In the genomic region with DNA sequence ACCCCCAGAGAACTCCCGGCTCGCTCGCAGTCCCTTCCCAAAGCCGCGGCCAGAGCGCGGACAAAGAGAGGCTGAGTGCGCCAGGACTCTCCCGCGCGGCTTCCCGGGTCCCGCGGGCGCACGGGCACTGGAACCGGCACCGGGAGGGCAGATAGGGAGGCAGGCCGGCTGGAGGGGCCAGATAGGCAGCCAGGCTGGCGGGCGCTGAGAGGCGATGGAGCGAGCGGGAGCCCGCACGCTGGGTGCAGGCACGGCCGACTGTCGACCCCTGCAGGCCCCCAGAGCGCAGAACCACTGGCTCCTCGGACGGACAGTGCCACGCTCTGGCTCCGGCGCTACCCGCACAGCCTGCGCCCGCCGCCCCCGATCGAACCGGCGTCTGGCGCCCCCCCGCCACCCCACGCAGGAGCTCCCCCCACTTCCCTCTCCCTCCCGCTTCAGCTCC, we compare ENCODE assay signal across 8 cellular contexts. TPM values are rescaled to one million over a fixed set of nuclear protein-coding genes. Genes with fewer than 3 reads are reported as not detected.
DNase-seq lines count a peak whose midpoint lies in the region; ATAC-seq, FAIRE-seq and TF ChIP-seq lines count a peak whose summit lies in the region.

No MANE protein-coding gene starts in this region.

- H3K36me3 ChIP-seq in NT2/D1 (ENCODE audit: insufficient read depth, insufficient read length, low read length) (no peaks in the 10 kb centered on the region), K562 (ENCODE audit: control insufficient read depth, insufficient read depth, low read length) (no peaks in the 10 kb centered on the region; the same call in 2 of the 3 replicates), iPS-20b (ENCODE audit: insufficient read depth, low read depth, low read length) (no peaks in the 10 kb centered on the region)

- peak overlapping the region; percentile 70; the same call in 1 of the 2 replicates for H2AFZ ChIP-seq in K562 (ENCODE audit: low read depth, low read length)

- peak overlapping the region; percentile 96 for H3K4me2 ChIP-seq in K562 (ENCODE audit: insufficient read depth, low read length)

- peak; percentile 7 to 31; a peak in 1 of 4 replicates for TF ChIP-seq RAD21 in K562 (CRISPR knock-in tag; conservative IDR thresholded peaks at IDR 0.05 in 1 of 2, IDR thresholded peaks at IDR 0.05 in 1 of 2)

- TF ChIP-seq CTCF in GM12865 (IDR thresholded peaks at IDR 0.05; ENCODE audit: insufficient read depth, low read depth, low read length, missing control alignments) (peak; percentile 15), K562 (IDR thresholded peaks at IDR 0.05 in 2 of 3, conservative IDR thresholded peaks at IDR 0.05 in 1 of 3; ENCODE audit: insufficient read depth in 2 of 3, low read depth in 1 of 3, low read length in 3 of 3) (peak in 2 of 3 experiments; percentile 50 to 77; a peak in 5 of 6 replicates)

- H3K9ac ChIP-seq in NT2/D1 (ENCODE audit: insufficient read length, low read depth) (peak overlapping the region; percentile 93), K562 (ENCODE audit: insufficient read depth in 1 of 2, low read depth in 2 of 2, low read length in 2 of 2) (peak overlapping the region; percentile 84 to 93), iPS-20b (ENCODE audit: low read depth, low read length) (peak overlapping the region; percentile 77)

- peaks cover 34% of the 10 kb centered on the region for H3K4me1 ChIP-seq in NT2/D1 (ENCODE audit: insufficient read depth, insufficient read length)
- peaks cover 49 to 67% of the 10 kb centered on the region in 2 experiments for H3K4me1 ChIP-seq in K562 (replicated peaks in 1 of 2; ENCODE audit: control insufficient read depth in 2 of 2, insufficient read depth in 2 of 2, low read length in 2 of 2)
- H3K4me1 ChIP-seq in iPS-20b (ENCODE audit: insufficient read depth, low read length): peaks cover 9% of the 10 kb centered on the region; the same call in 1 of the 2 replicates

- under 1% methylated on average over 44 of the region's 47 CpGs for WGBS in K562 (ENCODE audit: insufficient coverage, low coverage, missing lambda C conversion rate)

- DNase-seq in AG08395 (ENCODE audit: low spot score) (peak; percentile 29), GM12865 (ENCODE audit: low read depth) (peak; percentile 44), NT2/D1 (ENCODE audit: low read depth, low spot score) (peak; percentile 44), K562 (ENCODE audit: extremely low read depth in 1 of 4, low spot score in 3 of 4) (peak; percentile 58 to 75 (median 71)), COLO829 (ENCODE audit: low spot score) (no peak)

- H3K9me3 ChIP-seq in NT2/D1 (ENCODE audit: insufficient read depth, low read length) (no peaks in the 10 kb centered on the region), K562 (replicated peaks; ENCODE audit: control insufficient read depth, insufficient read depth, low read depth, low read length) (no peaks in the 10 kb centered on the region), iPS-20b (ENCODE audit: insufficient read depth, low read depth, low read length) (no peaks in the 10 kb centered on the region)

- H3K79me2 ChIP-seq in K562 (ENCODE audit: control insufficient read depth, insufficient read depth, low read length): peaks cover 21% of the 10 kb centered on the region

- no TSS peak for BruUV-seq in K562 (replicated peaks; lab: Mats Ljungman, UMichigan)

- in situ Hi-C loops in K562 (cut with MboI): no loop called here

- H4K20me1 ChIP-seq in K562 (replicated peaks; ENCODE audit: control insufficient read depth, insufficient read depth, low read length): peaks cover 5% of the 10 kb centered on the region; the same call in 1 of the 2 replicates

- POLR2A ChIA-PET in K562 (lab: Yijun Ruan, JAX): interaction anchor here (0.6 to 4.9 kb wide), 14 partner anchors 11 to 859 kb away, joined by 3 to 29 read pairs (median 4); a partner anchor contains a TSS

- no peak for FAIRE-seq in K562 (lab: Jason Lieb, UNC)

- peak overlapping the region; percentile 84 for H3K27ac ChIP-seq in K562 (ENCODE audit: extremely low read depth, low read depth, low read length)
- H3K27ac ChIP-seq in iPS-20b (ENCODE audit: low read length): peak overlapping the region; percentile 63
- H3K27ac ChIP-seq in skin epidermis: peak overlapping the region; percentile 61 to 96 (median 85)

- intact Hi-C loops in K562 (cut with micrococcal nuclease): no loop called here

- TF ChIP-seq EP300 in K562 (IDR thresholded peaks at IDR 0.05; ENCODE audit: low read length): no peak

- H3K27me3 ChIP-seq in NT2/D1 (ENCODE audit: insufficient read depth, insufficient read length) (peaks cover 11% of the 10 kb centered on the region), K562 (ENCODE audit: control insufficient read depth in 2 of 2, insufficient read depth in 2 of 2, low read length in 2 of 2) (no peaks in the 10 kb centered on the region), iPS-20b (ENCODE audit: insufficient read depth, low read length) (peaks cover 6% of the 10 kb centered on the region; the same call in 1 of the 2 replicates)

- H3K4me3 ChIP-seq in GM12865 (ENCODE audit: low read depth, low read length) (peak overlapping the region; percentile 64), NT2/D1 (ENCODE audit: insufficient read length, low read depth) (peak overlapping the region; percentile 84), K562 (peak overlapping the region; percentile 82), iPS-20b (ENCODE audit: low read length) (peak overlapping the region; percentile 88), skin epidermis (peak overlapping the region; percentile 55 to 76 (median 71))

- CTCF ChIA-PET in K562 (lab: Yijun Ruan, JAX; ENCODE audit: low intra/inter-chr PET ratio): no interaction called here

- no peaks in the 10 kb centered on the region for H3K9me1 ChIP-seq in K562 (ENCODE audit: control insufficient read depth, insufficient read depth, low read length)

- ATAC-seq in HG02970 (IDR thresholded peaks at IDR 0.05; ENCODE audit: low FRiP score, unreplicated experiment) (peak; percentile 14), K562 (peak; percentile 62)

- TF ChIP-seq POLR2A in K562 (conservative IDR thresholded peaks at IDR 0.05): no peak

RNA-seq across cellular contexts. Expression of a gene that starts 0.6 kb away (rescaled TPM):
- total RNA-seq in K562 (2011; cell fraction: chromatin; rRNA removed; ENCODE audit: low replicate concordance): 15.5 and 41.5 TPM in 2 replicates
- total RNA-seq in K562 (2011; cell fraction: nucleolus; rRNA removed): 28.5 and 33.8 TPM in 2 replicates
- 21.3 and 22.7 TPM in 2 replicates for total RNA-seq in K562 (2011; cell fraction: nucleoplasm; rRNA removed)
- 4.1 and 8.4 TPM in 2 replicates for total RNA-seq in K562 (2014; rRNA removed)
- 2.5 and 3.0 TPM in 2 replicates for total RNA-seq in K562 (2014; rRNA removed; fragmentation: Illumina TruSeq; extraction: Trizol)
- total RNA-seq in K562 (2015; rRNA removed; fragmentation: Illumina TruSeq; extraction: Trizol): 0.51 and 0.75 TPM in 2 replicates
- total RNA-seq in K562 (2021): 16.7 and 18.7 TPM in 2 replicates
- 2.9 and 8.8 TPM in 2 replicates for polyA plus RNA-seq in K562 (2011; rRNA removed)
- 5.7 and 6.6 TPM in 2 replicates for polyA plus RNA-seq in K562 (2011; cell fraction: cytosol; rRNA removed)
- polyA plus RNA-seq in K562 (2011; cell fraction: nucleus; rRNA removed): 27.8 and 27.9 TPM in 2 replicates
- 6.2 and 54.3 TPM in 2 replicates for polyA plus RNA-seq in K562 (2012)
- 12.9 and 16.7 TPM in 2 replicates for polyA plus RNA-seq in K562 (2014; fragmentation: Illumina TruSeq; extraction: Trizol)
- under 1 TPM; 0.17 to 0.25 TPM for polyA plus RNA-seq in K562 (2014; fragmentation: Nextera tagmentation; extraction: Ambion mirVana)
- 10.5 and 10.6 TPM in 2 replicates for polyA plus RNA-seq in K562 (2014; rRNA removed)
- polyA minus RNA-seq in K562 (2011; rRNA and poly(A)+ RNA removed): 3.7 and 5.1 TPM in 2 replicates
- 2.5 and 5.5 TPM in 2 replicates for polyA minus RNA-seq in K562 (2011; cell fraction: cytosol; rRNA and poly(A)+ RNA removed)
- 6.1 and 10.2 TPM in 2 replicates for polyA minus RNA-seq in K562 (2011; cell fraction: nucleus; rRNA and poly(A)+ RNA removed)

RNA-seq across cellular contexts. Expression of a gene that starts 39.2 kb away (rescaled TPM):
- total RNA-seq in K562 (2011; cell fraction: chromatin; rRNA removed; ENCODE audit: low replicate concordance): 1.4 and 6.8 TPM in 2 replicates
- 5.8 TPM in 2 replicates for total RNA-seq in K562 (2011; cell fraction: nucleolus; rRNA removed)
- total RNA-seq in K562 (2011; cell fraction: nucleoplasm; rRNA removed): 4.1 and 6.1 TPM in 2 replicates
- total RNA-seq in K562 (2014; rRNA removed) (3.0 and 4.5 TPM in 2 replicates), K562 (2014; rRNA removed; fragmentation: Illumina TruSeq; extraction: Trizol) (0.70 and 1.5 TPM in 2 replicates), K562 (2015; rRNA removed; fragmentation: Illumina TruSeq; extraction: Trizol) (1.7 and 2.2 TPM in 2 replicates), K562 (2021) (4.4 and 5.2 TPM in 2 replicates)
- polyA plus RNA-seq in K562 (2011; rRNA removed) (1.3 and 2.3 TPM in 2 replicates), K562 (2014; fragmentation: Illumina TruSeq; extraction: Trizol) (1.5 and 3.0 TPM in 2 replicates), K562 (2014; fragmentation: Nextera tagmentation; extraction: Ambion mirVana) (under 1 TPM; 0.31 to 0.64 TPM), K562 (2014; rRNA removed) (3.7 and 4.5 TPM in 2 replicates)
- 2.0 and 4.9 TPM in 2 replicates for polyA plus RNA-seq in K562 (2011; cell fraction: cytosol; rRNA removed)
- polyA plus RNA-seq in K562 (2011; cell fraction: nucleus; rRNA removed): 6.8 and 13.1 TPM in 2 replicates
- polyA plus RNA-seq in K562 (2012): 3.7 and 4.3 TPM in 2 replicates
- 0.36 and 0.39 TPM in 2 replicates for polyA minus RNA-seq in K562 (2011; rRNA and poly(A)+ RNA removed)
- polyA minus RNA-seq in K562 (2011; cell fraction: cytosol; rRNA and poly(A)+ RNA removed): 1.1 and 5.4 TPM in 2 replicates
- 1.7 and 2.2 TPM in 2 replicates for polyA minus RNA-seq in K562 (2011; cell fraction: nucleus; rRNA and poly(A)+ RNA removed)

RNA-seq across cellular contexts. Expression of a gene that starts 51.6 kb away (rescaled TPM):
- total RNA-seq in K562 (2011; cell fraction: chromatin; rRNA removed; ENCODE audit: low replicate concordance): 27.8 and 57.7 TPM in 2 replicates
- total RNA-seq in K562 (2011; cell fraction: nucleolus; rRNA removed): 51.2 and 57.7 TPM in 2 replicates
- 45.8 and 54.2 TPM in 2 replicates for total RNA-seq in K562 (2011; cell fraction: nucleoplasm; rRNA removed)
- 86.8 and 116 TPM in 2 replicates for total RNA-seq in K562 (2014; rRNA removed)
- 23.4 and 31.0 TPM in 2 replicates for total RNA-seq in K562 (2014; rRNA removed; fragmentation: Illumina TruSeq; extraction: Trizol)
- total RNA-seq in K562 (2015; rRNA removed; fragmentation: Illumina TruSeq; extraction: Trizol): 43.8 and 45.9 TPM in 2 replicates
- total RNA-seq in K562 (2021): 76.2 and 78.0 TPM in 2 replicates
- polyA plus RNA-seq in K562 (2011; rRNA removed): 39.0 and 43.9 TPM in 2 replicates
- 78.6 and 206 TPM in 2 replicates for polyA plus RNA-seq in K562 (2011; cell fraction: cytosol; rRNA removed)
- 55.1 and 117 TPM in 2 replicates for polyA plus RNA-seq in K562 (2011; cell fraction: nucleus; rRNA removed)
- 44.8 and 50.7 TPM in 2 replicates for polyA plus RNA-seq in K562 (2012)
- 63.7 and 69.7 TPM in 2 replicates for polyA plus RNA-seq in K562 (2014; fragmentation: Illumina TruSeq; extraction: Trizol)
- 1 to 10 TPM; 1.3 to 2.8 TPM for polyA plus RNA-seq in K562 (2014; fragmentation: Nextera tagmentation; extraction: Ambion mirVana)
- polyA plus RNA-seq in K562 (2014; rRNA removed): 71.9 and 85.4 TPM in 2 replicates
- polyA minus RNA-seq in K562 (2011; rRNA and poly(A)+ RNA removed): 21.4 and 27.7 TPM in 2 replicates
- polyA minus RNA-seq in K562 (2011; cell fraction: cytosol; rRNA and poly(A)+ RNA removed): 40.9 and 42.3 TPM in 2 replicates
- 26.7 and 28.3 TPM in 2 replicates for polyA minus RNA-seq in K562 (2011; cell fraction: nucleus; rRNA and poly(A)+ RNA removed)

RNA-seq across cellular contexts. Expression of a gene that starts 55.9 kb away (rescaled TPM):
- 240 and 478 TPM in 2 replicates for total RNA-seq in K562 (2011; cell fraction: chromatin; rRNA removed; ENCODE audit: low replicate concordance)
- total RNA-seq in K562 (2011; cell fraction: nucleolus; rRNA removed): 771 and 1,062 TPM in 2 replicates
- total RNA-seq in K562 (2011; cell fraction: nucleoplasm; rRNA removed): 571 and 616 TPM in 2 replicates
- total RNA-seq in K562 (2014; rRNA removed) (296 and 328 TPM in 2 replicates), K562 (2014; rRNA removed; fragmentation: Illumina TruSeq; extraction: Trizol) (143 and 167 TPM in 2 replicates), K562 (2015; rRNA removed; fragmentation: Illumina TruSeq; extraction: Trizol) (196 and 203 TPM in 2 replicates), K562 (2021) (279 and 286 TPM in 2 replicates)
- polyA plus RNA-seq in K562 (2011; rRNA removed) (220 and 288 TPM in 2 replicates), K562 (2014; fragmentation: Illumina TruSeq; extraction: Trizol) (186 and 195 TPM in 2 replicates), K562 (2014; fragmentation: Nextera tagmentation; extraction: Ambion mirVana) (100 to 1,000 TPM; 137 to 276 TPM), K562 (2014; rRNA removed) (282 and 348 TPM in 2 replicates)
- 552 and 632 TPM in 2 replicates for polyA plus RNA-seq in K562 (2011; cell fraction: cytosol; rRNA removed)
- 601 and 849 TPM in 2 replicates for polyA plus RNA-seq in K562 (2011; cell fraction: nucleus; rRNA removed)
- 179 and 264 TPM in 2 replicates for polyA plus RNA-seq in K562 (2012)
- 127 and 130 TPM in 2 replicates for polyA minus RNA-seq in K562 (2011; rRNA and poly(A)+ RNA removed)
- polyA minus RNA-seq in K562 (2011; cell fraction: cytosol; rRNA and poly(A)+ RNA removed): 83.6 and 86.7 TPM in 2 replicates
- polyA minus RNA-seq in K562 (2011; cell fraction: nucleus; rRNA and poly(A)+ RNA removed): 102 and 149 TPM in 2 replicates
